8 cellular contexts compared by ENCODE assay signal in the genomic region with DNA sequence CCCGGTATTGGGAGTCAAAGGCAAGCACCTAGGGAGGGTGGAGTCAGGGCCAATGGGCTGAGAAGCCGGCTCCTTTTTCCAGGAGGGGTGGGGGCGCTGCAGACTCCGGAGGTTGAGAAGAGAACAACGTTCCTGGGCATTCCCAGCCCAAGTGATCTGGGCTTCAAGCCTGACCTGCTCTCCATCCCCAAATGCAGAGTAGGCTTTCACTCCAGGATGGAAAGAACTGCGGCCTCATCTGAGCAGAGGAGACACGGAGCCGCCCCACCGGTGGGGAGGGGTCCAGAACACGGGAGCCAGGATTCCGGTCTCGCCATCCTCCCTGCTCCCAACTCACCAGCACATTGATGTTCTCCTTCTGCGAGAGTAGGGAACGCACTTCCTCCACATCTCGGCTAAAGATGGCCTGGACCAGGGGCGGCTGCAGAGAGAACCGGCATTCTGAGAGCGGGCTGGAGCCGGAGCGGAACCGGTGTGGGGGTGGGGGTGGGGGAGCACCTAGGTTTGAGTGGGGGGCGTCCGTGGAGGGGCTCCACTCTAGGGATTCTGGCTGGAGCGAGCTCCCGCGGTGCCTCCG. TPM values are rescaled to one million over a fixed set of nuclear protein-coding genes. Genes with fewer than 3 reads are reported as not detected.
DNase-seq lines count a peak whose midpoint lies in the region; ATAC-seq lines count a peak whose summit lies in the region.

No MANE protein-coding gene starts in this region.

- H3K9me3 Mint-ChIP-seq in T-helper 1 cell treated with Interleukin-12 subunit alpha and Interleukin-12 subunit beta and Interleukin-4 antibody, amounts not matched to agents 30 μg/mL and 1 μg/mL, for 36 hours: no peaks in the 10 kb centered on the region
- H3K9me3 Mint-ChIP-seq in natural killer cell treated with Interleukin-12 subunit alpha and Interleukin-12 subunit beta and Interleukin-15 and Interleukin-18, amount 100 ng/mL, for 72 hours: no peaks in the 10 kb centered on the region

- H3K36me3 Mint-ChIP-seq in T-helper 1 cell treated with Interleukin-12 subunit alpha and Interleukin-12 subunit beta and Interleukin-4 antibody, amounts not matched to agents 30 μg/mL and 1 μg/mL, for 36 hours (ENCODE audit: low read depth): peaks cover 15% of the 10 kb centered on the region
- H3K36me3 Mint-ChIP-seq in natural killer cell treated with Interleukin-12 subunit alpha and Interleukin-12 subunit beta and Interleukin-15 and Interleukin-18, amount 100 ng/mL, for 72 hours: peaks cover 14% of the 10 kb centered on the region

- H3K27me3 ChIP-seq in esophagus (ENCODE audit: control insufficient read depth in 1 of 2, insufficient read depth in 2 of 2, low read length in 2 of 2): no peaks in the 10 kb centered on the region

- peaks cover 20 to 24% of the 10 kb centered on the region in 2 donors for H3K36me3 ChIP-seq in esophagus (ENCODE audit: control insufficient read depth in 2 of 2, insufficient read depth in 2 of 2, low read length in 1 of 2)

- ATAC-seq in HG03342 (IDR thresholded peaks at IDR 0.05; ENCODE audit: unreplicated experiment) (peak; percentile 11), GM18520 (IDR thresholded peaks at IDR 0.05; ENCODE audit: unreplicated experiment) (no peak)
- ATAC-seq in natural killer cell treated with Interleukin-12 subunit alpha and Interleukin-12 subunit beta and Interleukin-15 and Interleukin-18, amount 100 ng/mL, for 72 hours: peak in 1 of 2 donors; percentile 28

- no peaks in the 10 kb centered on the region for H3K27me3 Mint-ChIP-seq in T-helper 1 cell treated with Interleukin-12 subunit alpha and Interleukin-12 subunit beta and Interleukin-4 antibody, amounts not matched to agents 30 μg/mL and 1 μg/mL, for 36 hours (ENCODE audit: low read depth)
- H3K27me3 Mint-ChIP-seq in natural killer cell treated with Interleukin-12 subunit alpha and Interleukin-12 subunit beta and Interleukin-15 and Interleukin-18, amount 100 ng/mL, for 72 hours: no peaks in the 10 kb centered on the region

- peaks cover 0 to 6% of the 10 kb centered on the region in 2 donors for H3K4me1 ChIP-seq in esophagus (ENCODE audit: control insufficient read depth in 2 of 2, insufficient read depth in 2 of 2, low read length in 1 of 2)

- no peaks in the 10 kb centered on the region for H3K9me3 ChIP-seq in esophagus (ENCODE audit: control insufficient read depth in 2 of 2, insufficient read depth in 1 of 2, low read depth in 1 of 2, low read length in 1 of 2)

- H3K4me3 Mint-ChIP-seq in T-helper 1 cell treated with Interleukin-12 subunit alpha and Interleukin-12 subunit beta and Interleukin-4 antibody, amounts not matched to agents 30 μg/mL and 1 μg/mL, for 36 hours: peak overlapping the region; percentile 84
- peak overlapping the region; percentile 80 for H3K4me3 Mint-ChIP-seq in natural killer cell treated with Interleukin-12 subunit alpha and Interleukin-12 subunit beta and Interleukin-15 and Interleukin-18, amount 100 ng/mL, for 72 hours

- DNase-seq in T-helper 1 cell (no peak), SK-N-DZ (ENCODE audit: low spot score) (peak; percentile 34), H4 (ENCODE audit: low spot score) (no peak)
- DNase-seq in natural killer cell treated with Interleukin-12 subunit alpha and Interleukin-12 subunit beta and Interleukin-15 and Interleukin-18, amount 100 ng/mL, for 72 hours (ENCODE audit: low spot score): no peak

- peaks cover 15% of the 10 kb centered on the region for H3K4me1 Mint-ChIP-seq in T-helper 1 cell treated with Interleukin-12 subunit alpha and Interleukin-12 subunit beta and Interleukin-4 antibody, amounts not matched to agents 30 μg/mL and 1 μg/mL, for 36 hours (ENCODE audit: low read depth)
- peaks cover 15 to 17% of the 10 kb centered on the region in 2 donors for H3K4me1 Mint-ChIP-seq in natural killer cell treated with Interleukin-12 subunit alpha and Interleukin-12 subunit beta and Interleukin-15 and Interleukin-18, amount 100 ng/mL, for 72 hours (ENCODE audit: low read depth in 2 of 2)

- H3K27ac Mint-ChIP-seq in T-helper 1 cell treated with Interleukin-12 subunit alpha and Interleukin-12 subunit beta and Interleukin-4 antibody, amounts not matched to agents 30 μg/mL and 1 μg/mL, for 36 hours: peak overlapping the region; percentile 78
- H3K27ac Mint-ChIP-seq in natural killer cell treated with Interleukin-12 subunit alpha and Interleukin-12 subunit beta and Interleukin-15 and Interleukin-18, amount 100 ng/mL, for 72 hours: peak overlapping the region in 1 of 2 donors; percentile 65

- 1% methylated on average over 24 to 27 of the region's 27 CpGs for WGBS in esophagus, 2 donors

- peak overlapping the region; percentile 85 for H3K4me3 ChIP-seq in esophagus (ENCODE audit: low read depth in 1 of 2, low read length in 2 of 2)

- peak overlapping the region; percentile 75 to 89 for H3K27ac ChIP-seq in esophagus (ENCODE audit: low read depth in 2 of 2, low read length in 1 of 2)

RNA-seq across cellular contexts. Expression of a gene that starts 0.6 kb away (rescaled TPM):
- 8.1 and 13.8 TPM in 2 replicates for polyA plus RNA-seq in SK-N-DZ (2014; cell fraction: cytosol; rRNA removed)
- polyA plus RNA-seq in SK-N-DZ (2014; cell fraction: nucleus; rRNA removed): 17.8 and 30.9 TPM in 2 replicates
- polyA plus RNA-seq in esophagus: 1 to 10 TPM; 4.9 to 9.3 TPM
- 10 to 100 TPM; 59.3 to 99.3 TPM for total RNA-seq in natural killer cell treated with Interleukin-12 subunit alpha and Interleukin-12 subunit beta and Interleukin-15 and Interleukin-18, amount 100 ng/mL, for 72 hours
- 13.4 and 15.4 TPM in 2 replicates for total RNA-seq in H4 (2014; rRNA removed; shearing (Covaris generic))

RNA-seq across cellular contexts. Expression of a gene that starts 9.2 kb away (rescaled TPM):
- 70.1 and 76.4 TPM in 2 replicates for polyA plus RNA-seq in SK-N-DZ (2014; cell fraction: cytosol; rRNA removed)
- 109 and 157 TPM in 2 replicates for polyA plus RNA-seq in SK-N-DZ (2014; cell fraction: nucleus; rRNA removed)
- polyA plus RNA-seq in esophagus: 1 to 10 TPM; 5.5 to 7.0 TPM
- 10 to 100 TPM; 15.4 to 26.1 TPM for total RNA-seq in natural killer cell treated with Interleukin-12 subunit alpha and Interleukin-12 subunit beta and Interleukin-15 and Interleukin-18, amount 100 ng/mL, for 72 hours
- total RNA-seq in H4 (2014; rRNA removed; shearing (Covaris generic)): 4.5 and 8.1 TPM in 2 replicates

RNA-seq across cellular contexts. Expression of a gene that starts 27.7 kb away (rescaled TPM):
- 0.45 and 1.0 TPM in 2 replicates for polyA plus RNA-seq in SK-N-DZ (2014; cell fraction: cytosol; rRNA removed)
- 3.8 and 11.3 TPM in 2 replicates for polyA plus RNA-seq in SK-N-DZ (2014; cell fraction: nucleus; rRNA removed)
- under 1 TPM; 0.09 to 0.29 TPM for polyA plus RNA-seq in esophagus
- total RNA-seq in natural killer cell treated with Interleukin-12 subunit alpha and Interleukin-12 subunit beta and Interleukin-15 and Interleukin-18, amount 100 ng/mL, for 72 hours: 1 to 10 TPM in 1 of 2 donors, under 1 TPM in 1; 0.50 to 1.4 TPM
- not detected in 2 replicates for total RNA-seq in H4 (2014; rRNA removed; shearing (Covaris generic))

RNA-seq across cellular contexts. Expression of a gene that starts 33.4 kb away (rescaled TPM):
- 143 and 150 TPM in 2 replicates for polyA plus RNA-seq in SK-N-DZ (2014; cell fraction: cytosol; rRNA removed)
- polyA plus RNA-seq in SK-N-DZ (2014; cell fraction: nucleus; rRNA removed): 36.9 and 39.5 TPM in 2 replicates
- 10 to 100 TPM; 10.2 to 19.1 TPM for polyA plus RNA-seq in esophagus
- 10 to 100 TPM; 66.3 to 81.6 TPM for total RNA-seq in natural killer cell treated with Interleukin-12 subunit alpha and Interleukin-12 subunit beta and Interleukin-15 and Interleukin-18, amount 100 ng/mL, for 72 hours
- 65.8 and 87.5 TPM in 2 replicates for total RNA-seq in H4 (2014; rRNA removed; shearing (Covaris generic))

RNA-seq across cellular contexts. Expression of a gene that starts 35.9 kb away (rescaled TPM):
- 45.4 and 48.1 TPM in 2 replicates for polyA plus RNA-seq in SK-N-DZ (2014; cell fraction: cytosol; rRNA removed)
- polyA plus RNA-seq in SK-N-DZ (2014; cell fraction: nucleus; rRNA removed): 25.7 and 25.9 TPM in 2 replicates
- 10 to 100 TPM in 1 of 2 donors, 1 to 10 TPM in 1; 7.9 to 17.5 TPM for polyA plus RNA-seq in esophagus
- 10 to 100 TPM; 34.1 to 48.8 TPM for total RNA-seq in natural killer cell treated with Interleukin-12 subunit alpha and Interleukin-12 subunit beta and Interleukin-15 and Interleukin-18, amount 100 ng/mL, for 72 hours
- 55.1 and 62.8 TPM in 2 replicates for total RNA-seq in H4 (2014; rRNA removed; shearing (Covaris generic))
